8 cellular contexts compared by ENCODE assay signal in the genomic region with DNA sequence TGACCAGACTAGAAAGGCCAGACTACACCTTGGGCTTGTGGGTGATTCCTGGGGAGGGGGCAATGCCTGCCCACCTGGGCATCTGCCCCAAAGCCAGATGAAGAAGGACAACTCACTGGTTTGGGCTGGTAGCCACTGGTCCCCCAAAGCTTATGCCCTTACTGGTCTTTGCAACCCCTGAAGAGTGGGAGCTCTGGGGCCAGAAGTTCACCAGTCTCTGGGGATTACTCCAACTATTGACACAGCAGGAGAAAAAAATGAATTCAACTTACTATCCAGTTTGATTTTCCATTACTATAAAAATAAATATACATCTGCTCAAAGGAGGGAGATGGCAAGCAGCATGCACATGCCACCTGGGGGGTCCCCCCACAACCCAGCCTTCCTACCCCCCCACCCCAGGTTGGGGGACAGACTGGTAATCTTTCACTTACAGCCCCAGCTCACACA. TPM values are rescaled to one million over a fixed set of nuclear protein-coding genes. Genes with fewer than 3 reads are reported as not detected.
A peak's percentile ranks its signal among the peaks of the same experiment; 100 is the strongest.
DNase-seq lines count a peak whose midpoint lies in the region; ATAC-seq and TF ChIP-seq lines count a peak whose summit lies in the region.

No MANE protein-coding gene starts in this region.

- no peaks in the 10 kb centered on the region for H3K27me3 ChIP-seq in GM23248 (replicated peaks; ENCODE audit: insufficient read depth)

- H3K27ac ChIP-seq in GM23248 (peak overlapping the region; percentile 43), VCaP (peak overlapping the region; percentile 70)

- H3K9me3 ChIP-seq in GM23248 (ENCODE audit: low read depth), result no peaks in the 10 kb centered on the region

- H3K4me1 ChIP-seq in GM23248 (ENCODE audit: insufficient read depth), result peaks cover 38% of the 10 kb centered on the region

- no peaks in the 10 kb centered on the region for H4K20me1 ChIP-seq in GM23248 (ENCODE audit: insufficient read depth)

- H3K9ac ChIP-seq in GM23248, result peak overlapping the region; percentile 80

- no peak for ATAC-seq in GM19467 (IDR thresholded peaks at IDR 0.05; ENCODE audit: unreplicated experiment)

- H3K4me3 ChIP-seq in GM23248 (peak overlapping the region; percentile 84), fibroblast of villous mesenchyme (ENCODE audit: low read depth, low read length) (peak overlapping the region; percentile 99), retinal pigment epithelial cell (ENCODE audit: low read length) (peak overlapping the region; percentile 97)

- H3F3A ChIP-seq in GM23248 (ENCODE audit: insufficient read depth), result no peaks in the 10 kb centered on the region

- TF ChIP-seq CTCF in VCaP (conservative IDR thresholded peaks at IDR 0.05), result no peak
- no peak for TF ChIP-seq CTCF in fibroblast of villous mesenchyme (IDR thresholded peaks at IDR 0.05; ENCODE audit: insufficient read depth, low read depth, low read length)
- TF ChIP-seq CTCF in retinal pigment epithelial cell (conservative IDR thresholded peaks at IDR 0.05; ENCODE audit: low read depth, low read length), result no peak

- in situ Hi-C loops in GM23248 (cut with MboI), result loop anchor here (25.0 kb wide), 2 partner anchors 189 to 489 kb away; no protein-coding TSS in a partner anchor

- H3K79me2 ChIP-seq in GM23248 (ENCODE audit: insufficient read depth), result peaks cover 70% of the 10 kb centered on the region

- H3K9me2 ChIP-seq in GM23248 (ENCODE audit: insufficient read depth), result no peaks in the 10 kb centered on the region

- no peaks in the 10 kb centered on the region for H3K36me3 ChIP-seq in GM23248 (ENCODE audit: low read depth)

- peak overlapping the region; percentile 95 for H3K4me2 ChIP-seq in GM23248 (ENCODE audit: unreplicated experiment)

- H2AFZ ChIP-seq in GM23248, result no peak overlapping the region

- DNase-seq in GM23248 (peak; percentile 60), fibroblast of villous mesenchyme (ENCODE audit: low read depth) (no peak), retinal pigment epithelial cell (ENCODE audit: low read depth) (no peak), LoVo (ENCODE audit: low spot score) (no peak), SHP77 treated with DMSO at 0.1 percent for 48 hours (lab: John Stamatoyannopoulos, UW) (no peak), T-helper 9 cell (no peak)

RNA-seq across cellular contexts. Expression of a gene that starts 2.6 kb away (rescaled TPM):
- total RNA-seq in GM23248 (2014; rRNA removed; shearing (Covaris generic)), result 5.3 and 5.8 TPM in 2 replicates
- 3.9 and 4.5 TPM in 2 replicates for polyA plus RNA-seq in GM23248 (2016; fragmentation: Nextera tagmentation; extraction: Ambion mirVana)
- total RNA-seq in fibroblast of villous mesenchyme, result 17.1 and 22.5 TPM in 2 replicates

RNA-seq across cellular contexts. Expression of a gene that starts 33.6 kb away (rescaled TPM):
- total RNA-seq in GM23248 (2014; rRNA removed; shearing (Covaris generic)), result not detected in 2 replicates
- polyA plus RNA-seq in GM23248 (2016; fragmentation: Nextera tagmentation; extraction: Ambion mirVana), result not detected in 2 replicates
- not detected in 2 replicates for total RNA-seq in fibroblast of villous mesenchyme
